1 cellular context compared by ENCODE assay signal in the genomic region with DNA sequence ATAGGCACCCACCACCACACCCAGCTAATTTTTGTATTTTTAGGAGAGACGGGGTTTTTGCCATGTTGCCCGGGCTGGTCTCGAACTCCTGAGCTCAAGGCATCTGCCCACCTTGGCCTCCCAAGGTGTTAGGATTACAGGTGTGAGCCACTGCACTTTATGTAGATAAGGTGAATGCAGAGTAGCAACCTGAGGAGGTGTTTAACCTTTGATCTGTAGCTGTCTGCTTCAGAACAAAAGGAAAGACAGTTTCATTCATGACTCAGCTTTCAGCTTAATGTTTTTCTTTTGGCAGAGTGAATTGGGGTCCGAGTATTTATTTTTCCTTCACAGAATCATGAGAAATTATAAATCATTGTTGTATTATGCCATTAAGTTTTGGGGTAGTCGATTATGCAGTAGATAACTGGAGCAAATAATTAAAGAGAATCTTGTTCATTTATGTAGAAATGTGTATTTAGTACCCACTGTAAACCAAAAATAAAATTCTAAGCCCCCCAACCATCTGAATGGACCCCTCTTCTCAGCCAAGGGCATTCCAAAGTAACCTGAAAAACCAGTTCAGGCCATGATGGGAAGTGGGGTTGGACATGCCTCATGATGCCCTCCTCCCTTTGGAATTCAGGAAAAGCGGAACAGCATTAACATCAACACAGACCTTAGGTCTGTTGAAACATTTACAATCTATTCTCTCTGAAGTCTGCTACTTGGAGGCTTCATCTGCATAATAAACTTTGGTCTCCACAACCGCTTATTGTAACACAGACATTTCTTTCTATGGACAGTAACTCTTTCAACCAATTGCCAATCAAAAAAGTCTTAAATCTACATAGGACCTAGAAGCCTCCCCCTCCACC.
TF ChIP-seq lines count a peak whose summit lies in the region.

No MANE protein-coding gene starts in this region.

TF ChIP-seq in HepG2, 621 proteins besides CTCF, POLR2A, EP300 and RAD21 (continued from another document and continues in another):
- TF ChIP-seq YEATS4 (CRISPR knock-in tag; IDR thresholded peaks at IDR 0.05; ENCODE audit: borderline replicate concordance) (no peak), DNMT1 (CRISPR knock-in tag; IDR thresholded peaks at IDR 0.05) (no peak), PAF1 (CRISPR knock-in tag; IDR thresholded peaks at IDR 0.05) (no peak), ESRRA (CRISPR knock-in tag; IDR thresholded peaks at IDR 0.05; ENCODE audit: low read depth) (no peak), ZNF232 (CRISPR knock-in tag; IDR thresholded peaks at IDR 0.05; ENCODE audit: borderline replicate concordance) (0 out of 2 replicates have a peak, but pooled peaks have one; percentile 54), SP1 (IDR thresholded peaks at IDR 0.05) (no peak), SP1 (CRISPR knock-in tag; IDR thresholded peaks at IDR 0.05) (no peak), MATR3 (CRISPR knock-in tag; IDR thresholded peaks at IDR 0.05) (no peak), HIVEP1 (CRISPR knock-in tag; IDR thresholded peaks at IDR 0.05) (no peak), GLI4 (CRISPR knock-in tag; IDR thresholded peaks at IDR 0.05; ENCODE audit: borderline replicate concordance) (no peak), ZNF777 (CRISPR knock-in tag; IDR thresholded peaks at IDR 0.05) (no peak), ELF3 (CRISPR knock-in tag; IDR thresholded peaks at IDR 0.05) (peak; percentile 67), ZNF234 (CRISPR knock-in tag; conservative IDR thresholded peaks at IDR 0.05) (no peak), ZFY (CRISPR knock-in tag; IDR thresholded peaks at IDR 0.05) (no peak), ELF1 (CRISPR knock-in tag; IDR thresholded peaks at IDR 0.05) (0 out of 2 replicates have a peak, but pooled peaks have one; percentile 42), ASH2L (IDR thresholded peaks at IDR 0.05; ENCODE audit: insufficient read length, low read depth, low read length) (peak; percentile 74), ZNF256 (CRISPR knock-in tag; conservative IDR thresholded peaks at IDR 0.05) (no peak), MBNL3 (CRISPR knock-in tag; conservative IDR thresholded peaks at IDR 0.05) (no peak), ETV5 (CRISPR knock-in tag; IDR thresholded peaks at IDR 0.05; ENCODE audit: borderline replicate concordance) (peak; percentile 18; the same call in 1 of the 2 replicates), NCOA1 (CRISPR knock-in tag; IDR thresholded peaks at IDR 0.05) (no peak), ZNF652 (CRISPR knock-in tag; IDR thresholded peaks at IDR 0.05; ENCODE audit: borderline replicate concordance, low read depth) (0 out of 2 replicates have a peak, but pooled peaks have one; percentile 17), NCOR1 (IDR thresholded peaks at IDR 0.05; ENCODE audit: borderline replicate concordance, low read length) (peak; percentile 50; the same call in 1 of the 2 replicates), SP5 (CRISPR knock-in tag; IDR thresholded peaks at IDR 0.05; ENCODE audit: borderline replicate concordance, low read depth) (no peak), ZNF446 (CRISPR knock-in tag; IDR thresholded peaks at IDR 0.05) (no peak), TSC22D2 (CRISPR knock-in tag; IDR thresholded peaks at IDR 0.05; ENCODE audit: borderline replicate concordance) (no peak), TARDBP (CRISPR knock-in tag; IDR thresholded peaks at IDR 0.05) (no peak), ZNF335 (CRISPR knock-in tag; IDR thresholded peaks at IDR 0.05) (no peak), MAF1 (CRISPR knock-in tag; IDR thresholded peaks at IDR 0.05; ENCODE audit: borderline replicate concordance) (no peak), PHB2 (IDR thresholded peaks at IDR 0.05; ENCODE audit: partially characterized antibody) (no peak), SALL2 (CRISPR knock-in tag; IDR thresholded peaks at IDR 0.05) (no peak), TEAD3 (CRISPR knock-in tag; optimal IDR thresholded peaks at IDR 0.05; ENCODE audit: borderline replicate concordance) (peak; percentile 94), ZNF713 (CRISPR knock-in tag; IDR thresholded peaks at IDR 0.05) (no peak), KDM6A (CRISPR knock-in tag; IDR thresholded peaks at IDR 0.05; ENCODE audit: low read depth) (0 out of 2 replicates have a peak, but pooled peaks have one; percentile 35), RFXAP (CRISPR knock-in tag; IDR thresholded peaks at IDR 0.05; ENCODE audit: borderline replicate concordance) (no peak), ZNF143 (CRISPR knock-in tag; IDR thresholded peaks at IDR 0.05) (no peak), MED1 (CRISPR knock-in tag; IDR thresholded peaks at IDR 0.05) (no peak), MED8 (CRISPR knock-in tag; IDR thresholded peaks at IDR 0.05; ENCODE audit: insufficient replicate concordance) (no peak), MLLT10 (CRISPR knock-in tag; IDR thresholded peaks at IDR 0.05) (no peak), ZEB1 (IDR thresholded peaks at IDR 0.05; ENCODE audit: insufficient replicate concordance, low read depth) (peak; percentile 85), RBM22 (optimal IDR thresholded peaks at IDR 0.05; ENCODE audit: low read length) (no peak), MED13 (CRISPR knock-in tag; IDR thresholded peaks at IDR 0.05) (no peak), ZNF431 (CRISPR knock-in tag; IDR thresholded peaks at IDR 0.05; ENCODE audit: borderline replicate concordance, low read depth) (no peak), NR2F6 (IDR thresholded peaks at IDR 0.05) (peak; percentile 17; the same call in 1 of the 2 replicates), NR2F6 (CRISPR knock-in tag; IDR thresholded peaks at IDR 0.05) (no peak), TGIF2 (CRISPR knock-in tag; IDR thresholded peaks at IDR 0.05) (no peak), RORA (CRISPR knock-in tag; IDR thresholded peaks at IDR 0.05) (no peak), EED (CRISPR knock-in tag; IDR thresholded peaks at IDR 0.05) (no peak)
- TF ChIP-seq, protein P1, sequence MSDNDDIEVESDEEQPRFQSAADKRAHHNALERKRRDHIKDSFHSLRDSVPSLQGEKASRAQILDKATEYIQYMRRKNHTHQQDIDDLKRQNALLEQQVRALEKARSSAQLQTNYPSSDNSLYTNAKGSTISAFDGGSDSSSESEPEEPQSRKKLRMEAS (IDR thresholded peaks at IDR 0.05) = 0 out of 2 replicates have a peak, but pooled peaks have one; percentile 9
- TF ChIP-seq, protein P2, sequence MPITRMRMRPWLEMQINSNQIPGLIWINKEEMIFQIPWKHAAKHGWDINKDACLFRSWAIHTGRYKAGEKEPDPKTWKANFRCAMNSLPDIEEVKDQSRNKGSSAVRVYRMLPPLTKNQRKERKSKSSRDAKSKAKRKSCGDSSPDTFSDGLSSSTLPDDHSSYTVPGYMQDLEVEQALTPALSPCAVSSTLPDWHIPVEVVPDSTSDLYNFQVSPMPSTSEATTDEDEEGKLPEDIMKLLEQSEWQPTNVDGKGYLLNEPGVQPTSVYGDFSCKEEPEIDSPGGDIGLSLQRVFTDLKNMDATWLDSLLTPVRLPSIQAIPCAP (CRISPR knock-in tag; IDR thresholded peaks at IDR 0.05; ENCODE audit: low read depth) = no peak
- TF ChIP-seq, protein P3, sequence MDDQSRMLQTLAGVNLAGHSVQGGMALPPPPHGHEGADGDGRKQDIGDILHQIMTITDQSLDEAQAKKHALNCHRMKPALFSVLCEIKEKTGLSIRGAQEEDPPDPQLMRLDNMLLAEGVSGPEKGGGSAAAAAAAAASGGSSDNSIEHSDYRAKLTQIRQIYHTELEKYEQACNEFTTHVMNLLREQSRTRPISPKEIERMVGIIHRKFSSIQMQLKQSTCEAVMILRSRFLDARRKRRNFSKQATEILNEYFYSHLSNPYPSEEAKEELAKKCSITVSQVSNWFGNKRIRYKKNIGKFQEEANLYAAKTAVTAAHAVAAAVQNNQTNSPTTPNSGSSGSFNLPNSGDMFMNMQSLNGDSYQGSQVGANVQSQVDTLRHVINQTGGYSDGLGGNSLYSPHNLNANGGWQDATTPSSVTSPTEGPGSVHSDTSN (CRISPR knock-in tag; IDR thresholded peaks at IDR 0.05; ENCODE audit: borderline replicate concordance) = no peak
- TF ChIP-seq, protein P4, sequence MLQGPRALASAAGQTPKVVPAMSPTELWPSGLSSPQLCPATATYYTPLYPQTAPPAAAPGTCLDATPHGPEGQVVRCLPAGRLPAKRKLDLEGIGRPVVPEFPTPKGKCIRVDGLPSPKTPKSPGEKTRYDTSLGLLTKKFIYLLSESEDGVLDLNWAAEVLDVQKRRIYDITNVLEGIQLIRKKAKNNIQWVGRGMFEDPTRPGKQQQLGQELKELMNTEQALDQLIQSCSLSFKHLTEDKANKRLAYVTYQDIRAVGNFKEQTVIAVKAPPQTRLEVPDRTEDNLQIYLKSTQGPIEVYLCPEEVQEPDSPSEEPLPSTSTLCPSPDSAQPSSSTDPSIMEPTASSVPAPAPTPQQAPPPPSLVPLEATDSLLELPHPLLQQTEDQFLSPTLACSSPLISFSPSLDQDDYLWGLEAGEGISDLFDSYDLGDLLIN (CRISPR knock-in tag; IDR thresholded peaks at IDR 0.05; ENCODE audit: borderline replicate concordance) = no peak
- TF ChIP-seq, protein P5, sequence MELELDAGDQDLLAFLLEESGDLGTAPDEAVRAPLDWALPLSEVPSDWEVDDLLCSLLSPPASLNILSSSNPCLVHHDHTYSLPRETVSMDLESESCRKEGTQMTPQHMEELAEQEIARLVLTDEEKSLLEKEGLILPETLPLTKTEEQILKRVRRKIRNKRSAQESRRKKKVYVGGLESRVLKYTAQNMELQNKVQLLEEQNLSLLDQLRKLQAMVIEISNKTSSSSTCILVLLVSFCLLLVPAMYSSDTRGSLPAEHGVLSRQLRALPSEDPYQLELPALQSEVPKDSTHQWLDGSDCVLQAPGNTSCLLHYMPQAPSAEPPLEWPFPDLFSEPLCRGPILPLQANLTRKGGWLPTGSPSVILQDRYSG (CRISPR knock-in tag; IDR thresholded peaks at IDR 0.05) = no peak
- TF ChIP-seq, protein P6, sequence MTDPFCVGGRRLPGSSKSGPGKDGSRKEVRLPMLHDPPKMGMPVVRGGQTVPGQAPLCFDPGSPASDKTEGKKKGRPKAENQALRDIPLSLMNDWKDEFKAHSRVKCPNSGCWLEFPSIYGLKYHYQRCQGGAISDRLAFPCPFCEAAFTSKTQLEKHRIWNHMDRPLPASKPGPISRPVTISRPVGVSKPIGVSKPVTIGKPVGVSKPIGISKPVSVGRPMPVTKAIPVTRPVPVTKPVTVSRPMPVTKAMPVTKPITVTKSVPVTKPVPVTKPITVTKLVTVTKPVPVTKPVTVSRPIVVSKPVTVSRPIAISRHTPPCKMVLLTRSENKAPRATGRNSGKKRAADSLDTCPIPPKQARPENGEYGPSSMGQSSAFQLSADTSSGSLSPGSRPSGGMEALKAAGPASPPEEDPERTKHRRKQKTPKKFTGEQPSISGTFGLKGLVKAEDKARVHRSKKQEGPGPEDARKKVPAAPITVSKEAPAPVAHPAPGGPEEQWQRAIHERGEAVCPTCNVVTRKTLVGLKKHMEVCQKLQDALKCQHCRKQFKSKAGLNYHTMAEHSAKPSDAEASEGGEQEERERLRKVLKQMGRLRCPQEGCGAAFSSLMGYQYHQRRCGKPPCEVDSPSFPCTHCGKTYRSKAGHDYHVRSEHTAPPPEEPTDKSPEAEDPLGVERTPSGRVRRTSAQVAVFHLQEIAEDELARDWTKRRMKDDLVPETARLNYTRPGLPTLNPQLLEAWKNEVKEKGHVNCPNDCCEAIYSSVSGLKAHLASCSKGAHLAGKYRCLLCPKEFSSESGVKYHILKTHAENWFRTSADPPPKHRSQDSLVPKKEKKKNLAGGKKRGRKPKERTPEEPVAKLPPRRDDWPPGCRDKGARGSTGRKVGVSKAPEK (CRISPR knock-in tag; IDR thresholded peaks at IDR 0.05; ENCODE audit: borderline replicate concordance) = no peak
- TF ChIP-seq, protein P7, sequence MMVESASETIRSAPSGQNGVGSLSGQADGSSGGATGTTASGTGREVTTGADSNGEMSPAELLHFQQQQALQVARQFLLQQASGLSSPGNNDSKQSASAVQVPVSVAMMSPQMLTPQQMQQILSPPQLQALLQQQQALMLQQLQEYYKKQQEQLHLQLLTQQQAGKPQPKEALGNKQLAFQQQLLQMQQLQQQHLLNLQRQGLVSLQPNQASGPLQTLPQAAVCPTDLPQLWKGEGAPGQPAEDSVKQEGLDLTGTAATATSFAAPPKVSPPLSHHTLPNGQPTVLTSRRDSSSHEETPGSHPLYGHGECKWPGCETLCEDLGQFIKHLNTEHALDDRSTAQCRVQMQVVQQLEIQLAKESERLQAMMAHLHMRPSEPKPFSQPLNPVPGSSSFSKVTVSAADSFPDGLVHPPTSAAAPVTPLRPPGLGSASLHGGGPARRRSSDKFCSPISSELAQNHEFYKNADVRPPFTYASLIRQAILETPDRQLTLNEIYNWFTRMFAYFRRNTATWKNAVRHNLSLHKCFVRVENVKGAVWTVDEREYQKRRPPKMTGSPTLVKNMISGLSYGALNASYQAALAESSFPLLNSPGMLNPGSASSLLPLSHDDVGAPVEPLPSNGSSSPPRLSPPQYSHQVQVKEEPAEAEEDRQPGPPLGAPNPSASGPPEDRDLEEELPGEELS (CRISPR knock-in tag; IDR thresholded peaks at IDR 0.05) = peak; percentile 36; the same call in 1 of the 2 replicates
- TF ChIP-seq, protein P8, sequence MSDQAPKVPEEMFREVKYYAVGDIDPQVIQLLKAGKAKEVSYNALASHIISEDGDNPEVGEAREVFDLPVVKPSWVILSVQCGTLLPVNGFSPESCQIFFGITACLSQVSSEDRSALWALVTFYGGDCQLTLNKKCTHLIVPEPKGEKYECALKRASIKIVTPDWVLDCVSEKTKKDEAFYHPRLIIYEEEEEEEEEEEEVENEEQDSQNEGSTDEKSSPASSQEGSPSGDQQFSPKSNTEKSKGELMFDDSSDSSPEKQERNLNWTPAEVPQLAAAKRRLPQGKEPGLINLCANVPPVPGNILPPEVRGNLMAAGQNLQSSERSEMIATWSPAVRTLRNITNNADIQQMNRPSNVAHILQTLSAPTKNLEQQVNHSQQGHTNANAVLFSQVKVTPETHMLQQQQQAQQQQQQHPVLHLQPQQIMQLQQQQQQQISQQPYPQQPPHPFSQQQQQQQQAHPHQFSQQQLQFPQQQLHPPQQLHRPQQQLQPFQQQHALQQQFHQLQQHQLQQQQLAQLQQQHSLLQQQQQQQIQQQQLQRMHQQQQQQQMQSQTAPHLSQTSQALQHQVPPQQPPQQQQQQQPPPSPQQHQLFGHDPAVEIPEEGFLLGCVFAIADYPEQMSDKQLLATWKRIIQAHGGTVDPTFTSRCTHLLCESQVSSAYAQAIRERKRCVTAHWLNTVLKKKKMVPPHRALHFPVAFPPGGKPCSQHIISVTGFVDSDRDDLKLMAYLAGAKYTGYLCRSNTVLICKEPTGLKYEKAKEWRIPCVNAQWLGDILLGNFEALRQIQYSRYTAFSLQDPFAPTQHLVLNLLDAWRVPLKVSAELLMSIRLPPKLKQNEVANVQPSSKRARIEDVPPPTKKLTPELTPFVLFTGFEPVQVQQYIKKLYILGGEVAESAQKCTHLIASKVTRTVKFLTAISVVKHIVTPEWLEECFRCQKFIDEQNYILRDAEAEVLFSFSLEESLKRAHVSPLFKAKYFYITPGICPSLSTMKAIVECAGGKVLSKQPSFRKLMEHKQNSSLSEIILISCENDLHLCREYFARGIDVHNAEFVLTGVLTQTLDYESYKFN (CRISPR knock-in tag; conservative IDR thresholded peaks at IDR 0.05) = peak; percentile 51
- TF ChIP-seq, protein P9, sequence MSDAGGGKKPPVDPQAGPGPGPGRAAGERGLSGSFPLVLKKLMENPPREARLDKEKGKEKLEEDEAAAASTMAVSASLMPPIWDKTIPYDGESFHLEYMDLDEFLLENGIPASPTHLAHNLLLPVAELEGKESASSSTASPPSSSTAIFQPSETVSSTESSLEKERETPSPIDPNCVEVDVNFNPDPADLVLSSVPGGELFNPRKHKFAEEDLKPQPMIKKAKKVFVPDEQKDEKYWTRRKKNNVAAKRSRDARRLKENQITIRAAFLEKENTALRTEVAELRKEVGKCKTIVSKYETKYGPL (CRISPR knock-in tag; IDR thresholded peaks at IDR 0.05) = no peak
- TF ChIP-seq, protein P10, sequence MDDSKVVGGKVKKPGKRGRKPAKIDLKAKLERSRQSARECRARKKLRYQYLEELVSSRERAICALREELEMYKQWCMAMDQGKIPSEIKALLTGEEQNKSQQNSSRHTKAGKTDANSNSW (CRISPR knock-in tag; IDR thresholded peaks at IDR 0.05; ENCODE audit: borderline replicate concordance) = no peak
